ENCODE assay signal across 1 cellular context in genomic region chr5:179599100-179599499, GRCh38.
TF ChIP-seq lines count a peak whose summit lies in the region.

No MANE protein-coding gene starts in this region.

TF ChIP-seq in H1, 55 proteins besides CTCF, POLR2A, EP300 and RAD21:
- TF ChIP-seq CHD1 (IDR thresholded peaks at IDR 0.05; ENCODE audit: low read depth, low read length): no peak
- peak; percentile 12; the same call in 1 of the 2 replicates for TF ChIP-seq POLR2AphosphoS5 (IDR thresholded peaks at IDR 0.05; ENCODE audit: low read depth, low read length)
- TF ChIP-seq KDM1A (IDR thresholded peaks at IDR 0.05; ENCODE audit: borderline replicate concordance, low read length): no peak
- TF ChIP-seq SIX5 (IDR thresholded peaks at IDR 0.05; ENCODE audit: low read depth, low read length): no peak
TF ChIP-seq in H1: peak in this region for 1.
